Comparison of ENCODE assay signal across 27 cellular contexts in genomic region chr21:25402134-25402957, GRCh38.
DNase-seq lines count a peak whose midpoint lies in the region; ATAC-seq and TF ChIP-seq lines count a peak whose summit lies in the region.
"Had no signal": no experiment of that assay in that cellular context is flagged by ENCODE, and none has a peak within 500 bp of the region (broad histone marks: within the 10 kb centered on the region; RNA-seq: fewer than 3 reads in every experiment).

No MANE protein-coding gene starts in this region.

- CTCF ChIA-PET in mammary epithelial cell (lab: Charles Lee; ENCODE audit: low non-redundant PET), result no interaction called here

- no TSS peak for BruUV-seq in mammary epithelial cell (replicated peaks; lab: Mats Ljungman, UMichigan)

- TF ChIP-seq CTCF in natural killer cell (IDR thresholded peaks at IDR 0.05), result no peak
- no peak for TF ChIP-seq CTCF in NB4 (IDR thresholded peaks at IDR 0.05; ENCODE audit: low read depth, low read length)
- TF ChIP-seq CTCF in mammary epithelial cell (conservative IDR thresholded peaks at IDR 0.05 in 1 of 2, IDR thresholded peaks at IDR 0.05 in 1 of 2; ENCODE audit: extremely low read depth in 1 of 2, insufficient read depth in 1 of 2, low read depth in 1 of 2, low read length in 2 of 2), result no peak

- no peak for TF ChIP-seq POLR2A in NB4 (IDR thresholded peaks at IDR 0.05; ENCODE audit: extremely low read depth, insufficient read length)

- H3K36me3 ChIP-seq in mammary epithelial cell (ENCODE audit: insufficient read depth, low read length), result no peaks in the 10 kb centered on the region
- H3K36me3 ChIP-seq: Peyer's patch, suprapubic skin, WERI-Rb-1 had no signal

- H3K4me3 ChIP-seq in NB4 (ENCODE audit: low read depth, low read length) (no peak overlapping the region), mammary epithelial cell (replicated peaks in 1 of 3; ENCODE audit: insufficient read depth in 1 of 3, low read depth in 2 of 3, low read length in 3 of 3) (no peak overlapping the region)
- H3K4me3 ChIP-seq: GM23248, Peyer's patch, suprapubic skin had no signal

- peak overlapping the region; percentile 26 for H3K4me3 Mint-ChIP-seq in natural killer cell treated with Interleukin-12 subunit alpha and Interleukin-12 subunit beta and Interleukin-15 and Interleukin-18, amount 100 ng/mL, for 72 hours
- H3K4me3 Mint-ChIP-seq in natural killer cell, result no peak overlapping the region
- no peak overlapping the region for H3K4me3 Mint-ChIP-seq in activated naive CD8-positive, alpha-beta T cell treated with anti-CD3 and anti-CD28 coated beads for 36 hours
- peak overlapping the region; percentile 39 for H3K4me3 Mint-ChIP-seq in stimulated activated naive CD8-positive, alpha-beta T cell treated with anti-CD3 and anti-CD28 coated beads, Interleukin-15, Interleukin-2, amounts not matched to agents 100 ng/mL and 50 ng/mL, for 24 hours
- H3K4me3 Mint-ChIP-seq: activated CD4-positive, alpha-beta T cell treated with anti-CD3 and anti-CD28 coated beads, Interleukin-2, amount 10 ng/mL, durations not matched to agents 7 days and 5 days; activated naive CD4-positive, alpha-beta T cell treated with anti-CD3 and anti-CD28 coated beads for 36 hours; naive thymus-derived CD8-positive, alpha-beta T cell had no signal

- no peaks in the 10 kb centered on the region for H3K79me2 ChIP-seq in mammary epithelial cell (ENCODE audit: insufficient read depth, low read length)

- dilution Hi-C loops in mammary epithelial cell (cut with HindIII; ENCODE audit: low sequenced_read_pairs), result no loop called here

- DNase-seq in natural killer cell treated with Interleukin-12 subunit alpha and Interleukin-12 subunit beta and Interleukin-15 and Interleukin-18, amount 100 ng/mL, for 72 hours (ENCODE audit: low spot score), result peak; percentile 78
- DNase-seq in natural killer cell (no peak), NB4 (ENCODE audit: low read depth) (peak; percentile 37), mammary epithelial cell (no peak), NCI-H1105 (lab: John Stamatoyannopoulos, UW) (no peak), NCI-H2029 treated with DMSO at 0.1 percent for 48 hours (lab: John Stamatoyannopoulos, UW) (no peak)
- peak; percentile 44 for DNase-seq in activated naive CD8-positive, alpha-beta T cell treated with anti-CD3 and anti-CD28 coated beads for 36 hours
- DNase-seq: activated CD4-positive, alpha-beta T cell treated with anti-CD3 and anti-CD28 coated beads, Interleukin-2, amount 10 ng/mL, durations not matched to agents 7 days and 5 days; activated naive CD4-positive, alpha-beta T cell treated with anti-CD3 and anti-CD28 coated beads for 36 hours; Calu3; effector CD8-positive, alpha-beta T cell; GM23248; left ventricle myocardium superior; midbrain; naive thymus-derived CD8-positive, alpha-beta T cell; NCI-H1694 treated with DMSO at 0.1 percent for 48 hours; NCI-H2171 treated with DMSO at 0.1 percent for 48 hours; NCI-H510A treated with DMSO at 0.1 percent for 48 hours; Peyer's patch; SIG-M5; T-helper 9 cell; WERI-Rb-1 had no signal

- peaks cover 6% of the 10 kb centered on the region for H3K9me3 Mint-ChIP-seq in natural killer cell treated with Interleukin-12 subunit alpha and Interleukin-12 subunit beta and Interleukin-15 and Interleukin-18, amount 100 ng/mL, for 72 hours
- H3K9me3 Mint-ChIP-seq in natural killer cell, result no peaks in the 10 kb centered on the region
- peaks cover 5% of the 10 kb centered on the region for H3K9me3 Mint-ChIP-seq in activated naive CD8-positive, alpha-beta T cell treated with anti-CD3 and anti-CD28 coated beads for 36 hours
- H3K9me3 Mint-ChIP-seq in stimulated activated naive CD8-positive, alpha-beta T cell treated with anti-CD3 and anti-CD28 coated beads, Interleukin-15, Interleukin-2, amounts not matched to agents 100 ng/mL and 50 ng/mL, for 24 hours, result peaks cover 8% of the 10 kb centered on the region
- H3K9me3 Mint-ChIP-seq: activated naive CD4-positive, alpha-beta T cell treated with anti-CD3 and anti-CD28 coated beads for 36 hours; naive thymus-derived CD8-positive, alpha-beta T cell had no signal

- no peak overlapping the region for H2AFZ ChIP-seq in mammary epithelial cell (ENCODE audit: low read depth, low read length)
- H2AFZ ChIP-seq: GM23248 had no signal

- H3K4me2 ChIP-seq in mammary epithelial cell (ENCODE audit: insufficient read depth, low read depth, low read length), result no peak overlapping the region
- H3K4me2 ChIP-seq: KMS-11 had no signal

- H4K20me1 ChIP-seq in mammary epithelial cell (ENCODE audit: insufficient read depth, low read length), result no peaks in the 10 kb centered on the region

- H3K4me1 ChIP-seq in mammary epithelial cell (ENCODE audit: insufficient read depth, low read length), result no peaks in the 10 kb centered on the region
- H3K4me1 ChIP-seq: Peyer's patch, suprapubic skin had no signal

- peak; percentile 88 to 90 for ATAC-seq in natural killer cell treated with Interleukin-12 subunit alpha and Interleukin-12 subunit beta and Interleukin-15 and Interleukin-18, amount 100 ng/mL, for 72 hours
- ATAC-seq in natural killer cell, result no peak
- ATAC-seq: left ventricle myocardium superior; naive thymus-derived CD8-positive, alpha-beta T cell had no signal

- H3K27ac ChIP-seq in mammary epithelial cell (ENCODE audit: insufficient read depth, low read depth, low read length), result no peak overlapping the region
- H3K27ac ChIP-seq: C4-2B, epithelial cell of prostate, GM23248, KMS-11, Peyer's patch, suprapubic skin, WERI-Rb-1 had no signal

- H3K36me3 Mint-ChIP-seq in natural killer cell treated with Interleukin-12 subunit alpha and Interleukin-12 subunit beta and Interleukin-15 and Interleukin-18, amount 100 ng/mL, for 72 hours, result peaks cover 17% of the 10 kb centered on the region
- no peaks in the 10 kb centered on the region for H3K36me3 Mint-ChIP-seq in natural killer cell
- H3K36me3 Mint-ChIP-seq in activated naive CD8-positive, alpha-beta T cell treated with anti-CD3 and anti-CD28 coated beads for 36 hours, result peaks cover 25% of the 10 kb centered on the region
- peaks cover 39% of the 10 kb centered on the region for H3K36me3 Mint-ChIP-seq in stimulated activated naive CD8-positive, alpha-beta T cell treated with anti-CD3 and anti-CD28 coated beads, Interleukin-15, Interleukin-2, amounts not matched to agents 100 ng/mL and 50 ng/mL, for 24 hours (ENCODE audit: low read depth)
- H3K36me3 Mint-ChIP-seq: naive thymus-derived CD8-positive, alpha-beta T cell had no signal

- in situ Hi-C loops in mammary epithelial cell (cut with MboI; ENCODE audit: low sequenced_read_pairs in 2 of 2), result no loop called here

- no peak overlapping the region for H3K9ac ChIP-seq in mammary epithelial cell (ENCODE audit: insufficient read depth, low read length)
- H3K9ac ChIP-seq: GM23248, KMS-11 had no signal

- intact Hi-C loops in natural killer cell (cut with micrococcal nuclease) (no loop called here), mammary epithelial cell (cut with micrococcal nuclease) (no loop called here)

- 32% methylated on average over 6 of the region's 7 CpGs for WGBS in mammary epithelial cell (ENCODE audit: low coverage, missing lambda C conversion rate)

- peaks cover 23% of the 10 kb centered on the region for H3K9me3 ChIP-seq in mammary epithelial cell (replicated peaks; ENCODE audit: insufficient read depth, low read length)
- H3K9me3 ChIP-seq: Peyer's patch, suprapubic skin had no signal

- peak overlapping the region; percentile 1 to 4 for H3K27ac Mint-ChIP-seq in natural killer cell treated with Interleukin-12 subunit alpha and Interleukin-12 subunit beta and Interleukin-15 and Interleukin-18, amount 100 ng/mL, for 72 hours
- H3K27ac Mint-ChIP-seq in natural killer cell, result no peak overlapping the region
- no peak overlapping the region for H3K27ac Mint-ChIP-seq in activated naive CD8-positive, alpha-beta T cell treated with anti-CD3 and anti-CD28 coated beads for 36 hours
- H3K27ac Mint-ChIP-seq in stimulated activated naive CD8-positive, alpha-beta T cell treated with anti-CD3 and anti-CD28 coated beads, Interleukin-15, Interleukin-2, amounts not matched to agents 100 ng/mL and 50 ng/mL, for 24 hours, result peak overlapping the region; percentile 91
- H3K27ac Mint-ChIP-seq: activated CD4-positive, alpha-beta T cell treated with anti-CD3 and anti-CD28 coated beads, Interleukin-2, amount 10 ng/mL, durations not matched to agents 7 days and 5 days; activated naive CD4-positive, alpha-beta T cell treated with anti-CD3 and anti-CD28 coated beads for 36 hours had no signal

- H3K4me1 Mint-ChIP-seq in natural killer cell treated with Interleukin-12 subunit alpha and Interleukin-12 subunit beta and Interleukin-15 and Interleukin-18, amount 100 ng/mL, for 72 hours (ENCODE audit: low read depth in 2 of 2), result peaks cover 28 to 34% of the 10 kb centered on the region in 2 donors
- H3K4me1 Mint-ChIP-seq in natural killer cell, result no peaks in the 10 kb centered on the region
- peaks cover 23% of the 10 kb centered on the region for H3K4me1 Mint-ChIP-seq in activated naive CD8-positive, alpha-beta T cell treated with anti-CD3 and anti-CD28 coated beads for 36 hours
- peaks cover 55% of the 10 kb centered on the region for H3K4me1 Mint-ChIP-seq in stimulated activated naive CD8-positive, alpha-beta T cell treated with anti-CD3 and anti-CD28 coated beads, Interleukin-15, Interleukin-2, amounts not matched to agents 100 ng/mL and 50 ng/mL, for 24 hours (ENCODE audit: low read depth)

- peaks cover 0 to 3% of the 10 kb centered on the region in 2 donors for H3K27me3 Mint-ChIP-seq in natural killer cell treated with Interleukin-12 subunit alpha and Interleukin-12 subunit beta and Interleukin-15 and Interleukin-18, amount 100 ng/mL, for 72 hours
- peaks cover 0 to 3% of the 10 kb centered on the region in 2 donors for H3K27me3 Mint-ChIP-seq in natural killer cell (ENCODE audit: low read depth in 2 of 2)
- H3K27me3 Mint-ChIP-seq in activated naive CD8-positive, alpha-beta T cell treated with anti-CD3 and anti-CD28 coated beads for 36 hours, result peaks cover 16% of the 10 kb centered on the region
- H3K27me3 Mint-ChIP-seq in stimulated activated naive CD8-positive, alpha-beta T cell treated with anti-CD3 and anti-CD28 coated beads, Interleukin-15, Interleukin-2, amounts not matched to agents 100 ng/mL and 50 ng/mL, for 24 hours, result no peaks in the 10 kb centered on the region
- H3K27me3 Mint-ChIP-seq: activated CD4-positive, alpha-beta T cell treated with anti-CD3 and anti-CD28 coated beads, Interleukin-2, amount 10 ng/mL, durations not matched to agents 7 days and 5 days had no signal

- H3K27me3 ChIP-seq in mammary epithelial cell (ENCODE audit: insufficient read depth, low read length), result no peaks in the 10 kb centered on the region
- H3K27me3 ChIP-seq: Peyer's patch, suprapubic skin had no signal

Comparison
In these comparisons a context has a peak if more than half of its experiments do, and no peak if none do; other contexts are left out.
1. ATAC-seq: peak in natural killer cell treated with Interleukin-12 subunit alpha and Interleukin-12 subunit beta and Interleukin-15 and Interleukin-18, amount 100 ng/mL, for 72 hours (2 of 2); none in natural killer cell (0 of 3).
2. DNase-seq: peak in natural killer cell treated with Interleukin-12 subunit alpha and Interleukin-12 subunit beta and Interleukin-15 and Interleukin-18, amount 100 ng/mL, for 72 hours (single experiment), NB4 (single experiment) and activated naive CD8-positive, alpha-beta T cell treated with anti-CD3 and anti-CD28 coated beads for 36 hours (single experiment); none in natural killer cell (single experiment), mammary epithelial cell (single experiment), NCI-H1105 (single experiment) and NCI-H2029 treated with DMSO at 0.1 percent for 48 hours (single experiment).
3. H3K27ac Mint-ChIP-seq: peak in natural killer cell treated with Interleukin-12 subunit alpha and Interleukin-12 subunit beta and Interleukin-15 and Interleukin-18, amount 100 ng/mL, for 72 hours (2 of 2) and stimulated activated naive CD8-positive, alpha-beta T cell treated with anti-CD3 and anti-CD28 coated beads, Interleukin-15, Interleukin-2, amounts not matched to agents 100 ng/mL and 50 ng/mL, for 24 hours (single experiment); none in natural killer cell (0 of 2) and activated naive CD8-positive, alpha-beta T cell treated with anti-CD3 and anti-CD28 coated beads for 36 hours (single experiment).
4. H3K4me3 Mint-ChIP-seq: peak in natural killer cell treated with Interleukin-12 subunit alpha and Interleukin-12 subunit beta and Interleukin-15 and Interleukin-18, amount 100 ng/mL, for 72 hours (single experiment) and stimulated activated naive CD8-positive, alpha-beta T cell treated with anti-CD3 and anti-CD28 coated beads, Interleukin-15, Interleukin-2, amounts not matched to agents 100 ng/mL and 50 ng/mL, for 24 hours (single experiment); none in natural killer cell (single experiment) and activated naive CD8-positive, alpha-beta T cell treated with anti-CD3 and anti-CD28 coated beads for 36 hours (single experiment).